2 cellular contexts compared by ENCODE assay signal in the genomic region with DNA sequence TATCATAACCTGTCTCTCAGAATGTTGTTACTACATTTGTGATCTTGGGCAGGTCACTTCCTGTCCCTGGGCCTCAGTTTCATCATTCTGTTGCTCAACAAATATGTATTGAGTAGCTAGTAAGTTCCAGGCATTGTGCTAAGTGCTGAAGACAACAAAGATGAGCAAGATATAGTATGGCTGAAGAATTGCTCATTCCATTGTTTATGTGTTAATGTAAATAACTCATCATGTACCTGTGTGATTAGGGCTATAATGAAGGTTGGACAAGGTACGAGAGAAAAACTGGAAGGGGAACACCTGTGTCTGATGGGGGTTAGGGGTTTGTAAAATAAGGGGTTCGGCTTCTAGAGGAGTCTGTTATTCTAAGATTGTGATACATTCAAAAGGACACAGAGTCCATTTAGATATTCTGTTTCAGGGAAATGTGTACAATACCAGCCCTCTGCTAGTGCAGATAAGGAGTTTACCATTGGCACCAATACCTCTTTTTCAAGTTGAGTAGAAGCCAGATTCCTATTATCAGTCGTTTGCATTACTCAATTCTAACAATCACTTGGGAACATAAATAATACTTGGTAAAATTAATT.
A peak's percentile ranks its signal among the peaks of the same experiment; 100 is the strongest.
TF ChIP-seq lines count a peak whose summit lies in the region.

No MANE protein-coding gene starts in this region.

TF ChIP-seq in HepG2, 621 proteins besides CTCF, POLR2A, EP300 and RAD21:
- TF ChIP-seq CEBPB (IDR thresholded peaks at IDR 0.05; ENCODE audit: borderline replicate concordance, low read depth, low read length) (peak; percentile 34; the same call in 1 of the 2 replicates), SRSF9 (IDR thresholded peaks at IDR 0.05; ENCODE audit: borderline replicate concordance, insufficient read depth, low read depth, low read length, poor library complexity, severe bottlenecking) (no peak), ZC3H4 (CRISPR knock-in tag; IDR thresholded peaks at IDR 0.05; ENCODE audit: borderline replicate concordance) (no peak), ZSCAN30 (CRISPR knock-in tag; IDR thresholded peaks at IDR 0.05) (no peak), SAFB2 (CRISPR knock-in tag; IDR thresholded peaks at IDR 0.05; ENCODE audit: borderline replicate concordance, low read depth) (no peak), JDP2 (CRISPR knock-in tag; IDR thresholded peaks at IDR 0.05; ENCODE audit: borderline replicate concordance) (no peak), ZNF101 (CRISPR knock-in tag; IDR thresholded peaks at IDR 0.05; ENCODE audit: borderline replicate concordance, low read depth) (no peak), ZNF713 (CRISPR knock-in tag; IDR thresholded peaks at IDR 0.05) (no peak), HOXA9 (CRISPR knock-in tag; IDR thresholded peaks at IDR 0.05; ENCODE audit: borderline replicate concordance) (no peak), ZNF652 (CRISPR knock-in tag; IDR thresholded peaks at IDR 0.05; ENCODE audit: borderline replicate concordance, low read depth) (no peak)
- TF ChIP-seq, protein P1, sequence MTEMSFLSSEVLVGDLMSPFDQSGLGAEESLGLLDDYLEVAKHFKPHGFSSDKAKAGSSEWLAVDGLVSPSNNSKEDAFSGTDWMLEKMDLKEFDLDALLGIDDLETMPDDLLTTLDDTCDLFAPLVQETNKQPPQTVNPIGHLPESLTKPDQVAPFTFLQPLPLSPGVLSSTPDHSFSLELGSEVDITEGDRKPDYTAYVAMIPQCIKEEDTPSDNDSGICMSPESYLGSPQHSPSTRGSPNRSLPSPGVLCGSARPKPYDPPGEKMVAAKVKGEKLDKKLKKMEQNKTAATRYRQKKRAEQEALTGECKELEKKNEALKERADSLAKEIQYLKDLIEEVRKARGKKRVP (CRISPR knock-in tag; IDR thresholded peaks at IDR 0.05), result peak in 1 of 2 experiments; percentile 39; a peak in 1 of 4 replicates
- TF ChIP-seq, protein P2, sequence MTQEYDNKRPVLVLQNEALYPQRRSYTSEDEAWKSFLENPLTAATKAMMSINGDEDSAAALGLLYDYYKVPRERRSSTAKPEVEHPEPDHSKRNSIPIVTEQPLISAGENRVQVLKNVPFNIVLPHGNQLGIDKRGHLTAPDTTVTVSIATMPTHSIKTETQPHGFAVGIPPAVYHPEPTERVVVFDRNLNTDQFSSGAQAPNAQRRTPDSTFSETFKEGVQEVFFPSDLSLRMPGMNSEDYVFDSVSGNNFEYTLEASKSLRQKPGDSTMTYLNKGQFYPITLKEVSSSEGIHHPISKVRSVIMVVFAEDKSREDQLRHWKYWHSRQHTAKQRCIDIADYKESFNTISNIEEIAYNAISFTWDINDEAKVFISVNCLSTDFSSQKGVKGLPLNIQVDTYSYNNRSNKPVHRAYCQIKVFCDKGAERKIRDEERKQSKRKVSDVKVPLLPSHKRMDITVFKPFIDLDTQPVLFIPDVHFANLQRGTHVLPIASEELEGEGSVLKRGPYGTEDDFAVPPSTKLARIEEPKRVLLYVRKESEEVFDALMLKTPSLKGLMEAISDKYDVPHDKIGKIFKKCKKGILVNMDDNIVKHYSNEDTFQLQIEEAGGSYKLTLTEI (CRISPR knock-in tag; conservative IDR thresholded peaks at IDR 0.05), result no peak
- TF ChIP-seq, protein P3, sequence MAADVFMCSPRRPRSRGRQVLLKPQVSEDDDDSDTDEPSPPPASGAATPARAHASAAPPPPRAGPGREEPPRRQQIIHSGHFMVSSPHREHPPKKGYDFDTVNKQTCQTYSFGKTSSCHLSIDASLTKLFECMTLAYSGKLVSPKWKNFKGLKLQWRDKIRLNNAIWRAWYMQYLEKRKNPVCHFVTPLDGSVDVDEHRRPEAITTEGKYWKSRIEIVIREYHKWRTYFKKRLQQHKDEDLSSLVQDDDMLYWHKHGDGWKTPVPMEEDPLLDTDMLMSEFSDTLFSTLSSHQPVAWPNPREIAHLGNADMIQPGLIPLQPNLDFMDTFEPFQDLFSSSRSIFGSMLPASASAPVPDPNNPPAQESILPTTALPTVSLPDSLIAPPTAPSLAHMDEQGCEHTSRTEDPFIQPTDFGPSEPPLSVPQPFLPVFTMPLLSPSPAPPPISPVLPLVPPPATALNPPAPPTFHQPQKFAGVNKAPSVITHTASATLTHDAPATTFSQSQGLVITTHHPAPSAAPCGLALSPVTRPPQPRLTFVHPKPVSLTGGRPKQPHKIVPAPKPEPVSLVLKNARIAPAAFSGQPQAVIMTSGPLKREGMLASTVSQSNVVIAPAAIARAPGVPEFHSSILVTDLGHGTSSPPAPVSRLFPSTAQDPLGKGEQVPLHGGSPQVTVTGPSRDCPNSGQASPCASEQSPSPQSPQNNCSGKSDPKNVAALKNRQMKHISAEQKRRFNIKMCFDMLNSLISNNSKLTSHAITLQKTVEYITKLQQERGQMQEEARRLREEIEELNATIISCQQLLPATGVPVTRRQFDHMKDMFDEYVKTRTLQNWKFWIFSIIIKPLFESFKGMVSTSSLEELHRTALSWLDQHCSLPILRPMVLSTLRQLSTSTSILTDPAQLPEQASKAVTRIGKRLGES (CRISPR knock-in tag; IDR thresholded peaks at IDR 0.05; ENCODE audit: borderline replicate concordance), result no peak
- TF ChIP-seq, protein P4, sequence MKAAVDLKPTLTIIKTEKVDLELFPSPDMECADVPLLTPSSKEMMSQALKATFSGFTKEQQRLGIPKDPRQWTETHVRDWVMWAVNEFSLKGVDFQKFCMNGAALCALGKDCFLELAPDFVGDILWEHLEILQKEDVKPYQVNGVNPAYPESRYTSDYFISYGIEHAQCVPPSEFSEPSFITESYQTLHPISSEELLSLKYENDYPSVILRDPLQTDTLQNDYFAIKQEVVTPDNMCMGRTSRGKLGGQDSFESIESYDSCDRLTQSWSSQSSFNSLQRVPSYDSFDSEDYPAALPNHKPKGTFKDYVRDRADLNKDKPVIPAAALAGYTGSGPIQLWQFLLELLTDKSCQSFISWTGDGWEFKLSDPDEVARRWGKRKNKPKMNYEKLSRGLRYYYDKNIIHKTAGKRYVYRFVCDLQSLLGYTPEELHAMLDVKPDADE (CRISPR knock-in tag; IDR thresholded peaks at IDR 0.05), result no peak

TF ChIP-seq in WTC11, 78 proteins besides CTCF, POLR2A, EP300 and RAD21:
- TF ChIP-seq IRF2 (CRISPR knock-in tag; IDR thresholded peaks at IDR 0.05; ENCODE audit: borderline replicate concordance, low read depth) (no peak), GABPB1 (CRISPR knock-in tag; IDR thresholded peaks at IDR 0.05) (peak; percentile 64; the same call in 1 of the 2 replicates), NFE2L1 (CRISPR knock-in tag; IDR thresholded peaks at IDR 0.05) (no peak)
